In genomic region chr14:69152181-69152943, GRCh38 we compare ENCODE assay signal across 1 cellular context.
TF ChIP-seq lines count a peak whose summit lies in the region.

No MANE protein-coding gene starts in this region.

TF ChIP-seq in HEK293, 187 proteins besides CTCF, POLR2A, EP300 and RAD21 (continued from another document):
- TF ChIP-seq ZNF398 (tag by site-specific recombination; IDR thresholded peaks at IDR 0.05), result peak; percentile 61
- no peak for TF ChIP-seq ZNF449 (tag by site-specific recombination; IDR thresholded peaks at IDR 0.05)
